ENCODE assay signal across 1 cellular context in the genomic region with DNA sequence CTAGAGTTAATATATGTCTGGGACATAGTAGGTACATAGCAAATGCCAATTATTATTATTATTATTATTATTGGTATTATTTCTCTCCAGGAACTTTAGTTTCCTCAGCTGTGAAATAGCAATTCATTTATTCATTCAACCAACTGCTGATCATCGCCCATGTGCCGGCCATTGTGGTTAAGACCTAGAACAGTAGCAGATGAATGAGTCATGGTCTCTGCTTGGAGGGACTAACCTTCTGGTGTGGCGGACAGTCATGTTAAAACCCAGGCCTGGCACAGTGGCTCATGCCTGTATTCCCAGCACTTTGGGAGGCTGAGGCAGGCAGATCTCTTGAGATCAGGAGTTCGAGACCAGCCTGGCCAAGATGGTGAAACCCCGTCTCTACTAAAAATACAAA.
TF ChIP-seq lines count a peak whose summit lies in the region.

No MANE protein-coding gene starts in this region.

TF ChIP-seq in GM12878, 131 proteins besides CTCF, POLR2A, EP300 and RAD21:
- 0 out of 2 replicates have a peak, but pooled peaks have one; percentile 15 for TF ChIP-seq ZNF24 (IDR thresholded peaks at IDR 0.05)
- TF ChIP-seq BCLAF1 (IDR thresholded peaks at IDR 0.05), result no peak
- TF ChIP-seq HSF1 (IDR thresholded peaks at IDR 0.05; ENCODE audit: low read depth, low read length), result no peak
